ENCODE assay signal across 8 cellular contexts in the genomic region with DNA sequence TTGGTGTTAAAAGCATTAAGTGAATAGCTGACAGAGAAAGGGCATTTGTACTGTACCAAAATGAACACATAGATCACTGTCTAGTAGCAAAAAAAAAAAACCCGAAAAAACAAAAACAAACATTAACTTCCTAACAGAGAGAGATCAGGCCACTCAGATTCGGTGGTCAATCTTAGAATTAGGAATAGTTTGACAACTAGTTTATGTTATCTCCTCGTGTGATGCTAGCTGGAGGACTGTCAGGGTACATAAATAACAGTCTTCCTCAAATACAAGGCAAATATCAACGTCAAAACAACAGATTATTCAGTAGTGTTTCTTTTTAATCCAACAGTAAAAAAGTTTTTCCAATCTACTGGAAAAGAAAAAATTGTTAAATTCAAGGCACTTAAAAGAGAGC. TPM values are rescaled to one million over a fixed set of nuclear protein-coding genes. Genes with fewer than 3 reads are reported as not detected.
DNase-seq lines count a peak whose midpoint lies in the region; ATAC-seq and TF ChIP-seq lines count a peak whose summit lies in the region.

No MANE protein-coding gene starts in this region.

- H3K36me3 Mint-ChIP-seq in activated T-cell treated with anti-CD3 and anti-CD28 coated beads, Interleukin-2, amount 50 U/mL, for 24 hours (ENCODE audit: low read depth): peaks cover 52% of the 10 kb centered on the region

- H3K4me1 ChIP-seq in lower lobe of right lung: peaks cover 22% of the 10 kb centered on the region
- peaks cover 0 to 29% (median 19%) of the 10 kb centered on the region in 4 donors for H3K4me1 ChIP-seq in tibial artery

- peak overlapping the region; percentile 96 for H3K27ac Mint-ChIP-seq in activated T-cell treated with anti-CD3 and anti-CD28 coated beads, Interleukin-2, amount 50 U/mL, for 24 hours

- peak overlapping the region; percentile 100 for H3K27ac ChIP-seq in lower lobe of right lung
- peak overlapping the region; percentile 98 to 99 for H3K27ac ChIP-seq in tibial artery

- peak overlapping the region; percentile 93 for H3K4me3 Mint-ChIP-seq in activated T-cell treated with anti-CD3 and anti-CD28 coated beads, Interleukin-2, amount 50 U/mL, for 24 hours

- peak overlapping the region; percentile 77 for H3K4me3 ChIP-seq in astrocyte of the spinal cord (ENCODE audit: low read depth, low read length)
- H3K4me3 ChIP-seq in lower lobe of right lung: peak overlapping the region; percentile 89
- H3K4me3 ChIP-seq in tibial artery: peak overlapping the region; percentile 96 to 97

- no peaks in the 10 kb centered on the region for H3K9me3 ChIP-seq in lower lobe of right lung
- no peaks in the 10 kb centered on the region for H3K9me3 ChIP-seq in tibial artery

- H3K9me3 Mint-ChIP-seq in activated T-cell treated with anti-CD3 and anti-CD28 coated beads, Interleukin-2, amount 50 U/mL, for 24 hours: peaks cover 4% of the 10 kb centered on the region

- H3K27me3 Mint-ChIP-seq in activated T-cell treated with anti-CD3 and anti-CD28 coated beads, Interleukin-2, amount 50 U/mL, for 24 hours: no peaks in the 10 kb centered on the region

- H3K27me3 ChIP-seq in lower lobe of right lung (ENCODE audit: low read depth): no peaks in the 10 kb centered on the region
- H3K27me3 ChIP-seq in tibial artery: no peaks in the 10 kb centered on the region

- no peak for DNase-seq in activated T-cell treated with anti-CD3 and anti-CD28 coated beads, Interleukin-2, amount 50 U/mL, for 24 hours
- no peak for DNase-seq in activated T-cell treated with anti-CD3 and anti-CD28 coated beads for 4 hours
- no peak for DNase-seq in astrocyte of the spinal cord (ENCODE audit: low read depth, low spot score)
- DNase-seq in lower lobe of right lung: no peak
- DNase-seq in tibial artery: no peak
- DNase-seq in DMS53 (lab: John Stamatoyannopoulos, UW): no peak

- in situ Hi-C loops in astrocyte of the spinal cord (cut with HindIII; ENCODE audit: low sequenced_read_pairs): no loop called here

- no peak for TF ChIP-seq CTCF in astrocyte of the spinal cord (IDR thresholded peaks at IDR 0.05; ENCODE audit: low read depth, low read length)
- TF ChIP-seq CTCF in lower lobe of right lung (IDR thresholded peaks at IDR 0.05): no peak
- no peak for TF ChIP-seq CTCF in tibial artery (IDR thresholded peaks at IDR 0.05)

- intact Hi-C loops in lower lobe of right lung (cut with DNase I) (no loop called here), tibial artery (cut with DNase I; ENCODE audit: low total_unique reads) (loop anchor here (2.0 kb wide), 1 partner anchor 97 kb away; the partner anchor contains the start of gene ZMYM2)

- peaks cover 41% of the 10 kb centered on the region for H3K4me1 Mint-ChIP-seq in activated T-cell treated with anti-CD3 and anti-CD28 coated beads, Interleukin-2, amount 50 U/mL, for 24 hours (ENCODE audit: low read depth)

- H3K36me3 ChIP-seq in lower lobe of right lung: no peaks in the 10 kb centered on the region
- no peaks in the 10 kb centered on the region for H3K36me3 ChIP-seq in tibial artery

- ATAC-seq in lower lobe of right lung: no peak
- no peak for ATAC-seq in HG03097 (IDR thresholded peaks at IDR 0.05; ENCODE audit: low FRiP score, unreplicated experiment)
- no peak for ATAC-seq in GM21360 (IDR thresholded peaks at IDR 0.05; ENCODE audit: unreplicated experiment)

RNA-seq across cellular contexts. Expression of gene ZMYM5, which starts 1.7 kb away (rescaled TPM):
- 10.9 TPM for total RNA-seq in lower lobe of right lung
